1 cellular context compared by ENCODE assay signal in the genomic region with DNA sequence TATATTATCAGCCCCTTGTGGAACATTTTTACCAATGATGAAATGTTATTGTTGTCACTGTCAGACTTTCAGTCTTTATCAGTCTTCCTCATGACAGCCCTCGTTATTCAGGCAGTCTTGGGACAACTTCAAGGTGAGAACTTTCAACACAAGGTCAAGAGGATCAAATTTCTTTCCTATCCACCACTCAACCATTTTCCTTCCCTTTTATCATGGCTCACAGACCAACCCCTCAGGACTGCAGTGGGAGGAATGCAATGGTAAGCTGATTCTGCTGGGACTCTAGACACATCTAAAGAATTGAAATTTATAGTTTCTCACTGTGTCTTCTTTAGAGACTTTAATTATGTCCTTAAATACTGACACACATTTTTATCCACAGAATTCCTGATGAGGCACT.
TF ChIP-seq lines count a peak whose summit lies in the region.

No MANE protein-coding gene starts in this region.

TF ChIP-seq in GM23338, 12 proteins besides CTCF, POLR2A, EP300 and RAD21 (continued from another document):
- TF ChIP-seq CREB1 (CRISPR knock-in tag; IDR thresholded peaks at IDR 0.05; ENCODE audit: low read depth), result no peak
- TF ChIP-seq JUNB (IDR thresholded peaks at IDR 0.05; ENCODE audit: unreplicated experiment), result no peak
- no peak for TF ChIP-seq ZNF114 (CRISPR knock-in tag; IDR thresholded peaks at IDR 0.05)
- no peak for TF ChIP-seq EZH2phosphoT487 (IDR thresholded peaks at IDR 0.05; ENCODE audit: unreplicated experiment)
- TF ChIP-seq, protein P1, sequence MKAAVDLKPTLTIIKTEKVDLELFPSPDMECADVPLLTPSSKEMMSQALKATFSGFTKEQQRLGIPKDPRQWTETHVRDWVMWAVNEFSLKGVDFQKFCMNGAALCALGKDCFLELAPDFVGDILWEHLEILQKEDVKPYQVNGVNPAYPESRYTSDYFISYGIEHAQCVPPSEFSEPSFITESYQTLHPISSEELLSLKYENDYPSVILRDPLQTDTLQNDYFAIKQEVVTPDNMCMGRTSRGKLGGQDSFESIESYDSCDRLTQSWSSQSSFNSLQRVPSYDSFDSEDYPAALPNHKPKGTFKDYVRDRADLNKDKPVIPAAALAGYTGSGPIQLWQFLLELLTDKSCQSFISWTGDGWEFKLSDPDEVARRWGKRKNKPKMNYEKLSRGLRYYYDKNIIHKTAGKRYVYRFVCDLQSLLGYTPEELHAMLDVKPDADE (IDR thresholded peaks at IDR 0.05), result no peak
- TF ChIP-seq, protein P2, sequence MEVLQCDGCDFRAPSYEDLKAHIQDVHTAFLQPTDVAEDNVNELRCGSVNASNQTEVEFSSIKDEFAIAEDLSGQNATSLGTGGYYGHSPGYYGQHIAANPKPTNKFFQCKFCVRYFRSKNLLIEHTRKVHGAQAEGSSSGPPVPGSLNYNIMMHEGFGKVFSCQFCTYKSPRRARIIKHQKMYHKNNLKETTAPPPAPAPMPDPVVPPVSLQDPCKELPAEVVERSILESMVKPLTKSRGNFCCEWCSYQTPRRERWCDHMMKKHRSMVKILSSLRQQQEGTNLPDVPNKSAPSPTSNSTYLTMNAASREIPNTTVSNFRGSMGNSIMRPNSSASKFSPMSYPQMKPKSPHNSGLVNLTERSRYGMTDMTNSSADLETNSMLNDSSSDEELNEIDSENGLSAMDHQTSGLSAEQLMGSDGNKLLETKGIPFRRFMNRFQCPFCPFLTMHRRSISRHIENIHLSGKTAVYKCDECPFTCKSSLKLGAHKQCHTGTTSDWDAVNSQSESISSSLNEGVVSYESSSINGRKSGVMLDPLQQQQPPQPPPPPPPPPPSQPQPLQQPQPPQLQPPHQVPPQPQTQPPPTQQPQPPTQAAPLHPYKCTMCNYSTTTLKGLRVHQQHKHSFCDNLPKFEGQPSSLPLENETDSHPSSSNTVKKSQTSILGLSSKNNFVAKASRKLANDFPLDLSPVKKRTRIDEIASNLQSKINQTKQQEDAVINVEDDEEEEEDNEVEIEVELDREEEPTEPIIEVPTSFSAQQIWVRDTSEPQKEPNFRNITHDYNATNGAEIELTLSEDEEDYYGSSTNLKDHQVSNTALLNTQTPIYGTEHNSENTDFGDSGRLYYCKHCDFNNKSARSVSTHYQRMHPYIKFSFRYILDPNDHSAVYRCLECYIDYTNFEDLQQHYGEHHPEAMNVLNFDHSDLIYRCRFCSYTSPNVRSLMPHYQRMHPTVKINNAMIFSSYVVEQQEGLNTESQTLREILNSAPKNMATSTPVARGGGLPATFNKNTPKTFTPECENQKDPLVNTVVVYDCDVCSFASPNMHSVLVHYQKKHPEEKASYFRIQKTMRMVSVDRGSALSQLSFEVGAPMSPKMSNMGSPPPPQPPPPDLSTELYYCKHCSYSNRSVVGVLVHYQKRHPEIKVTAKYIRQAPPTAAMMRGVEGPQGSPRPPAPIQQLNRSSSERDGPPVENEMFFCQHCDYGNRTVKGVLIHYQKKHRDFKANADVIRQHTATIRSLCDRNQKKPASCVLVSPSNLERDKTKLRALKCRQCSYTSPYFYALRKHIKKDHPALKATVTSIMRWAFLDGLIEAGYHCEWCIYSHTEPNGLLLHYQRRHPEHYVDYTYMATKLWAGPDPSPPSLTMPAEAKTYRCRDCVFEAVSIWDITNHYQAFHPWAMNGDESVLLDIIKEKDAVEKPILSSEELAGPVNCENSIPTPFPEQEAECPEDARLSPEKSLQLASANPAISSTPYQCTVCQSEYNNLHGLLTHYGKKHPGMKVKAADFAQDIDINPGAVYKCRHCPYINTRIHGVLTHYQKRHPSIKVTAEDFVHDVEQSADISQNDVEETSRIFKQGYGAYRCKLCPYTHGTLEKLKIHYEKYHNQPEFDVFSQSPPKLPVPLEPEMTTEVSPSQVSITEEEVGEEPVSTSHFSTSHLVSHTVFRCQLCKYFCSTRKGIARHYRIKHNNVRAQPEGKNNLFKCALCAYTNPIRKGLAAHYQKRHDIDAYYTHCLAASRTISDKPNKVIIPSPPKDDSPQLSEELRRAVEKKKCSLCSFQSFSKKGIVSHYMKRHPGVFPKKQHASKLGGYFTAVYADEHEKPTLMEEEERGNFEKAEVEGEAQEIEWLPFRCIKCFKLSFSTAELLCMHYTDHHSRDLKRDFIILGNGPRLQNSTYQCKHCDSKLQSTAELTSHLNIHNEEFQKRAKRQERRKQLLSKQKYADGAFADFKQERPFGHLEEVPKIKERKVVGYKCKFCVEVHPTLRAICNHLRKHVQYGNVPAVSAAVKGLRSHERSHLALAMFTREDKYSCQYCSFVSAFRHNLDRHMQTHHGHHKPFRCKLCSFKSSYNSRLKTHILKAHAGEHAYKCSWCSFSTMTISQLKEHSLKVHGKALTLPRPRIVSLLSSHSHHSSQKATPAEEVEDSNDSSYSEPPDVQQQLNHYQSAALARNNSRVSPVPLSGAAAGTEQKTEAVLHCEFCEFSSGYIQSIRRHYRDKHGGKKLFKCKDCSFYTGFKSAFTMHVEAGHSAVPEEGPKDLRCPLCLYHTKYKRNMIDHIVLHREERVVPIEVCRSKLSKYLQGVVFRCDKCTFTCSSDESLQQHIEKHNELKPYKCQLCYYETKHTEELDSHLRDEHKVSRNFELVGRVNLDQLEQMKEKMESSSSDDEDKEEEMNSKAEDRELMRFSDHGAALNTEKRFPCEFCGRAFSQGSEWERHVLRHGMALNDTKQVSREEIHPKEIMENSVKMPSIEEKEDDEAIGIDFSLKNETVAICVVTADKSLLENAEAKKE (CRISPR knock-in tag; IDR thresholded peaks at IDR 0.05), result no peak
